In the genomic region with DNA sequence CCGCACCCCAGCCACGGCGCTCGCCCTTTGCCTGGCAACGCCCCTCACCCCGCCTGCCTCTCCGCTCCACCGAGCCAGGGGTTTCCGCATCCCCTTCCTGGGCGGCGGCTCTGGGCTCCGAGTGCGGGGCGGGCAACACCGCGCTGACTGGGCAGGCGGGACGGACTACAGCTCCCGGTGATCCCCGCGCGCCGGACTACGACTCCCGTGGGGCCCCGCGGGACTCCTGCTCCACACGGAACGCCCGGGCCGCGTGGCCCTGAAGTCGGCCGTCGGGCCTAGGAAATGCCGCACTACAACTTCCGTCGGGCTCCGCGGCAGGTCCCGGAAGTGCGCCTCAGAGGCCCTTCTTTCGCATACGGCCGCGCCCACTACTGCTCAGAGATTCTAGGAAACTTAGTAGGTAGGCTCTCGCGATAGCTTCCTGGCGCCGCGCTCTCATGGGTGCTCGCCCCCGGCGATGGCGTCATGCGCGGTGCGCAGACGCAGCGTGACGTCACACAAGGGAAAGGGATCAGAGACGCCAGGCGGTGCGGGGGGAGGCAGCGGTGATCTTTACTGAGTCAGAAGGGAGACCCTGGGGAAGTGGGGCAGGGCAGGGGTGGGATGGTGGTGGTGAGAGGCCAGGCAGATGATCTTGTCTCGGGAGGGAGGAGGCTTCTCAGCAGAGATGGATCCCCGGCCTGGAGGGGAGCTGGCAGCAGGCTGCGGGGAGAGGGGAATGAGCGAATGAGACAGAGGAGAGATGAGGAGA, we compare ENCODE assay signal across 8 cellular contexts. TPM values are rescaled to one million over a fixed set of nuclear protein-coding genes. Genes with fewer than 3 reads are reported as not detected.
DNase-seq lines count a peak whose midpoint lies in the region; ATAC-seq and TF ChIP-seq lines count a peak whose summit lies in the region.

JOSD2 (minus strand) TSS at position 123 of the 754 bp plus-strand sequence. CDS start 760 bp downstream, outside the sequence.

- H3K79me2 ChIP-seq in ACC112 (ENCODE audit: control insufficient read depth, insufficient read depth, low read length, unreplicated experiment) = peaks cover 9% of the 10 kb centered on the region
- peaks cover 10% of the 10 kb centered on the region for H3K79me2 ChIP-seq in mammary epithelial cell (ENCODE audit: insufficient read depth, low read length)

- peak within 1 kb of the TSS; percentile 96 for H3K4me3 ChIP-seq in ACC112 (ENCODE audit: low read depth, low read length)
- peak within 1 kb of the TSS; percentile 71 for H3K4me3 ChIP-seq in WERI-Rb-1 (ENCODE audit: low read depth, low read length)
- peak within 1 kb of the TSS; percentile 82 to 96 (median 94) for H3K4me3 ChIP-seq in mammary epithelial cell (replicated peaks in 1 of 3; ENCODE audit: insufficient read depth in 1 of 3, low read depth in 2 of 3, low read length in 3 of 3)
- peak within 1 kb of the TSS; percentile 62 for H3K4me3 ChIP-seq in iPS-18c (ENCODE audit: insufficient read depth, low read depth, low read length)
- H3K4me3 ChIP-seq in skeletal muscle tissue (ENCODE audit: low read length in 3 of 3) = peak within 1 kb of the TSS; percentile 85 to 92 (median 86)

- intact Hi-C loops in mammary epithelial cell (cut with micrococcal nuclease) = loop anchor here (1.0 to 10.0 kb wide), 3 partner anchors 35 to 594 kb away; partner anchors contain the start of genes CTU1, EMC10, GARIN5A and NAPSA

- BruUV-seq in mammary epithelial cell (replicated peaks; lab: Mats Ljungman, UMichigan) = no TSS peak

- in situ Hi-C loops in mammary epithelial cell (cut with MboI; ENCODE audit: low sequenced_read_pairs in 2 of 2) = no loop called here

- H3K4me1 ChIP-seq in ACC112 (ENCODE audit: control insufficient read depth, insufficient read depth, low read length, unreplicated experiment) = no peaks in the 10 kb centered on the region
- peaks cover 12% of the 10 kb centered on the region for H3K4me1 ChIP-seq in mammary epithelial cell (ENCODE audit: insufficient read depth, low read length)
- H3K4me1 ChIP-seq in skeletal muscle tissue (ENCODE audit: control insufficient read depth in 3 of 3, insufficient read depth in 3 of 3, low read length in 3 of 3) = peaks cover 9 to 16% (median 14%) of the 10 kb centered on the region in 3 donors

- 2% methylated on average over 32 of the region's 69 CpGs for WGBS in mammary epithelial cell (ENCODE audit: low coverage, missing lambda C conversion rate)

- peak within 1 kb of the TSS; percentile 84 for H3K9ac ChIP-seq in mammary epithelial cell (ENCODE audit: insufficient read depth, low read length)
- peak within 1 kb of the TSS; percentile 89 to 91 (median 90) for H3K9ac ChIP-seq in skeletal muscle tissue (ENCODE audit: low read depth in 1 of 3, low read length in 3 of 3)

- no peaks in the 10 kb centered on the region for H3K9me3 ChIP-seq in WERI-Rb-1 (ENCODE audit: severe bottlenecking)
- no peaks in the 10 kb centered on the region for H3K9me3 ChIP-seq in mammary epithelial cell (replicated peaks; ENCODE audit: insufficient read depth, low read length)
- no peaks in the 10 kb centered on the region for H3K9me3 ChIP-seq in iPS-18c (ENCODE audit: control insufficient read depth, insufficient read depth, low read length)
- no peaks in the 10 kb centered on the region for H3K9me3 ChIP-seq in skeletal muscle tissue (ENCODE audit: control insufficient read depth in 3 of 3, low read length in 3 of 3)

- H3K27ac ChIP-seq in ACC112 (ENCODE audit: low read depth, low read length) (peak within 1 kb of the TSS; percentile 61), WERI-Rb-1 (peak within 1 kb of the TSS; percentile 70), mammary epithelial cell (ENCODE audit: insufficient read depth, low read depth, low read length) (peak within 1 kb of the TSS; percentile 79), skeletal muscle tissue (ENCODE audit: low read depth, low read length) (peak within 1 kb of the TSS; percentile 80)

- TF ChIP-seq CTCF in WERI-Rb-1 (IDR thresholded peaks at IDR 0.05; ENCODE audit: low read depth, low read length) = no peak
- no peak for TF ChIP-seq CTCF in mammary epithelial cell (conservative IDR thresholded peaks at IDR 0.05 in 1 of 2, IDR thresholded peaks at IDR 0.05 in 1 of 2; ENCODE audit: extremely low read depth in 1 of 2, insufficient read depth in 1 of 2, low read depth in 1 of 2, low read length in 2 of 2)

- H3K27me3 ChIP-seq in ACC112 (ENCODE audit: insufficient read depth, low read length) = no peaks in the 10 kb centered on the region
- no peaks in the 10 kb centered on the region for H3K27me3 ChIP-seq in WERI-Rb-1 (ENCODE audit: insufficient read depth, low read depth, severe bottlenecking)
- H3K27me3 ChIP-seq in mammary epithelial cell (ENCODE audit: insufficient read depth, low read length) = no peaks in the 10 kb centered on the region
- no peaks in the 10 kb centered on the region for H3K27me3 ChIP-seq in skeletal muscle tissue (ENCODE audit: control insufficient read depth in 3 of 3, insufficient read depth in 3 of 3, low read length in 3 of 3)

- no peaks in the 10 kb centered on the region for H4K20me1 ChIP-seq in mammary epithelial cell (ENCODE audit: insufficient read depth, low read length)

- H2AFZ ChIP-seq in ACC112 (ENCODE audit: low read length, unreplicated experiment) (peak within 1 kb of the TSS; percentile 69), mammary epithelial cell (ENCODE audit: low read depth, low read length) (peak within 1 kb of the TSS; percentile 98)

- H3K36me3 ChIP-seq in ACC112 (ENCODE audit: insufficient read depth, low read length) (no peaks in the 10 kb centered on the region), WERI-Rb-1 (peaks cover 3% of the 10 kb centered on the region; the same call in 1 of the 2 replicates), mammary epithelial cell (ENCODE audit: insufficient read depth, low read length) (no peaks in the 10 kb centered on the region), skeletal muscle tissue (ENCODE audit: control insufficient read depth in 3 of 3, insufficient read depth in 3 of 3, low read length in 3 of 3) (no peaks in the 10 kb centered on the region)

- DNase-seq in NCI-H2227 (lab: John Stamatoyannopoulos, UW; ENCODE audit: unreplicated experiment) (peak; percentile 99), WERI-Rb-1 (peak; percentile 99), mammary epithelial cell (peak; percentile 99)

- dilution Hi-C loops in mammary epithelial cell (cut with HindIII; ENCODE audit: low sequenced_read_pairs) = no loop called here

- CTCF ChIA-PET in mammary epithelial cell (lab: Charles Lee; ENCODE audit: low non-redundant PET) = interaction anchor here (0.7 kb wide), 1 partner anchor 281 kb away, joined by 4 read pairs; no protein-coding TSS in a partner anchor

- H3K4me2 ChIP-seq in mammary epithelial cell (ENCODE audit: insufficient read depth, low read depth, low read length) = peak within 1 kb of the TSS; percentile 82

- peak; percentile 87 for ATAC-seq in GM18870 (IDR thresholded peaks at IDR 0.05; ENCODE audit: unreplicated experiment)
- peak; percentile 88 for ATAC-seq in HG03135 (IDR thresholded peaks at IDR 0.05; ENCODE audit: unreplicated experiment)

RNA-seq across cellular contexts. Expression of gene JOSD2, which starts in this region (rescaled TPM):
- total RNA-seq in mammary epithelial cell (10 to 100 TPM; 17.3 to 71.1 TPM), skeletal muscle tissue (13.0 TPM)
- polyA plus RNA-seq in mammary epithelial cell = 41.6 TPM
- 1.4 TPM for polyA minus RNA-seq in mammary epithelial cell

Comparison
In these comparisons a context has a peak if more than half of its experiments do, and no peak if none do; other contexts are left out.
1. Peak in every context shown above with its lines: DNase-seq, ATAC-seq, H3K4me3 ChIP-seq and H3K27ac ChIP-seq.